ENCODE assay signal across 18 cellular contexts in genomic region chr17:80722656-80723055, GRCh38.
DNase-seq lines count a peak whose midpoint lies in the region; ATAC-seq and TF ChIP-seq lines count a peak whose summit lies in the region.
"Had no signal": no experiment of that assay in that cellular context is flagged by ENCODE, and none has a peak within 500 bp of the region (broad histone marks: within the 10 kb centered on the region; RNA-seq: fewer than 3 reads in every experiment).

No MANE protein-coding gene starts in this region.

- H3K4me2 ChIP-seq in mesenchymal stem cell (ENCODE audit: low read length, poor library complexity, severe bottlenecking) = no peak overlapping the region
- H3K4me2 ChIP-seq: KMS-11 had no signal

- no peaks in the 10 kb centered on the region for H3K27me3 Mint-ChIP-seq in CD4-positive, alpha-beta T cell

- whole genome bisulfite sequencing in mesenchymal stem cell = 97% methylated on average over 3 of the region's 3 CpGs

- H2BK15ac ChIP-seq in mesenchymal stem cell (ENCODE audit: low read depth, poor library complexity, severe bottlenecking) = no peak overlapping the region

- no peak overlapping the region for H2AFZ ChIP-seq in mesenchymal stem cell (ENCODE audit: low read depth, low read length)

- H3K4me3 Mint-ChIP-seq in CD4-positive, alpha-beta T cell = no peak overlapping the region
- H3K4me3 Mint-ChIP-seq: activated T-cell treated with anti-CD3 and anti-CD28 coated beads, Interleukin-2, amount 50 U/mL, for 4 hours had no signal

- no peak overlapping the region for H3K9ac ChIP-seq in mesenchymal stem cell (ENCODE audit: low read length)
- H3K9ac ChIP-seq: KMS-11 had no signal

- peak overlapping the region; percentile 27 for H4K8ac ChIP-seq in mesenchymal stem cell (ENCODE audit: low read length)

- H2BK12ac ChIP-seq in mesenchymal stem cell (ENCODE audit: low read length in 2 of 2) = peak overlapping the region; percentile 85 to 91

- H2BK5ac ChIP-seq in mesenchymal stem cell (ENCODE audit: low read depth, low read length, poor library complexity, severe bottlenecking) = no peak overlapping the region

- H3K4me1 ChIP-seq in SJCRH30 (peaks cover 82% of the 10 kb centered on the region), mesenchymal stem cell (ENCODE audit: control insufficient read depth, insufficient read depth, low read depth, low read length) (peaks cover 35% of the 10 kb centered on the region)

- H3K4me3 ChIP-seq in AG10803 (ENCODE audit: low read length) = no peak overlapping the region
- H3K4me3 ChIP-seq in SJCRH30 = no peak overlapping the region
- H3K4me3 ChIP-seq in mesenchymal stem cell (ENCODE audit: insufficient read depth in 1 of 2, low read depth in 1 of 2, low read length in 2 of 2) = no peak overlapping the region
- H3K4me3 ChIP-seq: psoas muscle had no signal

- no peak overlapping the region for H3K27ac ChIP-seq in CD4-positive, alpha-beta T cell (ENCODE audit: low read depth, low read length)
- H3K27ac ChIP-seq in SJCRH30 = peak overlapping the region; percentile 68
- no peak overlapping the region for H3K27ac ChIP-seq in mesenchymal stem cell (ENCODE audit: low read length, poor library complexity, severe bottlenecking)
- H3K27ac ChIP-seq: KMS-11, neutrophil, psoas muscle had no signal

- POLR2A ChIA-PET in CD4-positive, alpha-beta T cell (lab: Charles Lee) = no interaction called here

- intact Hi-C loops in CD4-positive, alpha-beta T cell (cut with DNase I, micrococcal nuclease) = no loop called here

- H4K91ac ChIP-seq in mesenchymal stem cell (ENCODE audit: low read length) = peak overlapping the region; percentile 89

- H3K14ac ChIP-seq in mesenchymal stem cell (ENCODE audit: low read length in 2 of 2) = peak overlapping the region in 1 of 2 experiments; percentile 88

- peaks cover 39% of the 10 kb centered on the region for H3K79me1 ChIP-seq in mesenchymal stem cell (replicated peaks; ENCODE audit: low read length, poor library complexity, severe bottlenecking)

- peak overlapping the region; percentile 7 for H3K27ac Mint-ChIP-seq in CD4-positive, alpha-beta T cell

- peaks cover 56% of the 10 kb centered on the region for H3K4me1 Mint-ChIP-seq in CD4-positive, alpha-beta T cell (ENCODE audit: low read depth)

- no peak overlapping the region for H2BK120ac ChIP-seq in mesenchymal stem cell (ENCODE audit: low read depth, low read length)

- peak overlapping the region; percentile 13 for H2AK5ac ChIP-seq in mesenchymal stem cell (ENCODE audit: low read length, severe bottlenecking)

- no peak overlapping the region for H3K23ac ChIP-seq in mesenchymal stem cell (ENCODE audit: low read length in 2 of 2)

- H3K4ac ChIP-seq in mesenchymal stem cell (ENCODE audit: low read depth in 1 of 2, low read length in 2 of 2) = peak overlapping the region; percentile 46 to 72

- TF ChIP-seq CTCF in AG10803 (conservative IDR thresholded peaks at IDR 0.05; ENCODE audit: low read length) = no peak
- TF ChIP-seq CTCF in CD4-positive, alpha-beta T cell (IDR thresholded peaks at IDR 0.05) = no peak

- H3K36me3 Mint-ChIP-seq in CD4-positive, alpha-beta T cell (ENCODE audit: low read depth) = peaks cover 8% of the 10 kb centered on the region

- H3K9me3 ChIP-seq in CD4-positive, alpha-beta T cell (ENCODE audit: control insufficient read depth, low read length) = no peaks in the 10 kb centered on the region
- H3K9me3 ChIP-seq in SJCRH30 (replicated peaks) (no peaks in the 10 kb centered on the region), mesenchymal stem cell (ENCODE audit: control insufficient read depth, low read length) (no peaks in the 10 kb centered on the region)
- H3K9me3 ChIP-seq: neutrophil, psoas muscle had no signal

- CTCF ChIA-PET in CD4-positive, alpha-beta T cell (lab: Charles Lee) = interaction anchor here (1.7 kb wide), 1 partner anchor 10 kb away, joined by 4 read pairs; no protein-coding TSS in a partner anchor

- no peaks in the 10 kb centered on the region for H3K27me3 ChIP-seq in CD4-positive, alpha-beta T cell (ENCODE audit: control insufficient read depth, insufficient read depth, low read length)
- H3K27me3 ChIP-seq in SJCRH30 (no peaks in the 10 kb centered on the region), mesenchymal stem cell (ENCODE audit: control insufficient read depth in 1 of 2, insufficient read depth in 1 of 2, low read length in 2 of 2) (no peaks in the 10 kb centered on the region)
- H3K27me3 ChIP-seq: neutrophil had no signal

- H3K18ac ChIP-seq in mesenchymal stem cell (ENCODE audit: low read depth in 1 of 2, low read length in 2 of 2) = peak overlapping the region; percentile 40 to 61

- ATAC-seq in CD4-positive, alpha-beta T cell (ENCODE audit: poor library complexity) = no peak
- no peak for ATAC-seq in GM21528 (IDR thresholded peaks at IDR 0.05; ENCODE audit: low FRiP score, unreplicated experiment)
- ATAC-seq: activated naive CD4-positive, alpha-beta T cell treated with anti-CD3 and anti-CD28 coated beads, Interleukin-2, amount 50 U/mL, for 72 hours; activated T-cell treated with anti-CD3 and anti-CD28 coated beads, Interleukin-2, amount 50 U/mL, for 4 hours had no signal

- DNase-seq in AG10803 (ENCODE audit: low read depth) = peak; percentile 22
- DNase-seq in CD4-positive, alpha-beta T cell = no peak
- peak; percentile 99 for DNase-seq in SJCRH30
- DNase-seq in mesenchymal stem cell = no peak
- DNase-seq in NCI-H82 (lab: John Stamatoyannopoulos, UW) = no peak
- DNase-seq in D341Med (ENCODE audit: low spot score) = no peak
- DNase-seq: activated CD4-positive, alpha-beta T cell treated with anti-CD3 and anti-CD28 coated beads, Interleukin-2, amount 50 U/mL, for 1 hour; activated T-cell treated with anti-CD3 and anti-CD28 coated beads, Interleukin-2, amount 50 U/mL, for 4 hours; hippocampal formation; NCI-H1930; psoas muscle; SHP77 treated with DMSO at 0.1 percent for 48 hours; stimulated activated CD4-positive, alpha-beta T cell treated with anti-CD3 and anti-CD28 coated beads, Interleukin-2, amount 100 ng/mL, for 48 hours; stimulated activated naive CD4-positive, alpha-beta T cell treated with Interleukin-2 at 50 U/mL for 16 hours had no signal

- no peaks in the 10 kb centered on the region for H3K36me3 ChIP-seq in SJCRH30
- peaks cover 4 to 5% of the 10 kb centered on the region in 2 experiments for H3K36me3 ChIP-seq in mesenchymal stem cell (ENCODE audit: control insufficient read depth in 1 of 2, insufficient read depth in 2 of 2, low read depth in 1 of 2, low read length in 2 of 2)
- H3K36me3 ChIP-seq: neutrophil had no signal

- no peaks in the 10 kb centered on the region for H3K9me3 Mint-ChIP-seq in CD4-positive, alpha-beta T cell
- H3K9me3 Mint-ChIP-seq: activated naive CD4-positive, alpha-beta T cell treated with anti-CD3 and anti-CD28 coated beads, Interleukin-2, amount 50 U/mL, for 72 hours; activated T-cell treated with anti-CD3 and anti-CD28 coated beads, Interleukin-2, amount 50 U/mL, for 4 hours had no signal

Comparison
In these comparisons a context has a peak if more than half of its experiments do, and no peak if none do; other contexts are left out.
1. DNase-seq: peak in AG10803 (single experiment) and SJCRH30 (2 of 2); none in CD4-positive, alpha-beta T cell (0 of 10), mesenchymal stem cell (single experiment), NCI-H82 (single experiment) and D341Med (single experiment).